Comparison of ENCODE assay signal across 8 cellular contexts in the genomic region with DNA sequence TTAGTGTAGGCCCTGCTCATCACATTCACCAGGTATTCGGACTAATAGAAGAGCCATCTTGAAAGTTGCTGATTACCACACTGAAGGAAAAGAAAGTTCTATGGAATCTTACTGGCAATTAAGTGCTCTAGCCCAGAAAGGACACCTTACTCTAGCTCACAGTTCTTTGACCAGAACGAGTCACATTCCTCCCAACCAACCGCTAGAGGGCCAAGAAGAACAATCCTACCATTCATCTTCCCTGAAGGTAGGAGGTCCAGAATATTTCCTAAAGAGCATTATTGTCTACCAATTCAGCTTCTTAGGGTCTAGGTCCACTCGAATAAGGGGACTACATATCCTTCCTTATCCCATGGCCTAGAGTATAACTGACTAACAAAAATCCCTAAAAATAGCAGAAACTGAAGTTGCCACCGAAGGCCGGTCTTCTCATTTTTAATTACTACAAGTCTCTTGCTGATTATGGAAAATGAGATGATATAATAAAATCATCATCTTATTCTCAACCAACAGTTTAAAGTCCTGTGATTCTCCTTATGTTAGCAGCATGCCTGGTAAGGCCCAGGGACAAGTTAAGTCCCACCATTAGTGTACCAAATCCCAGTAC. TPM values are rescaled to one million over a fixed set of nuclear protein-coding genes. Genes with fewer than 3 reads are reported as not detected.
A peak's percentile ranks its signal among the peaks of the same experiment; 100 is the strongest.
DNase-seq lines count a peak whose midpoint lies in the region; ATAC-seq and TF ChIP-seq lines count a peak whose summit lies in the region.

No MANE protein-coding gene starts in this region.

- no peaks in the 10 kb centered on the region for H3K36me3 ChIP-seq in Caco-2 (ENCODE audit: control insufficient read depth, insufficient read depth, low read length)

- H3K9me3 Mint-ChIP-seq in Caco-2 (ENCODE audit: unreplicated experiment): peaks cover 3% of the 10 kb centered on the region
- peaks cover 0 to 3% (median 0%) of the 10 kb centered on the region in 7 donors for H3K9me3 Mint-ChIP-seq in naive B cell

- CTCF ChIA-PET in Caco-2 (lab: Charles Lee): interaction anchor here (0.7 to 2.8 kb wide), 5 partner anchors 10 to 279 kb away, joined by 3 to 70 read pairs (median 7); a partner anchor contains a TSS

- no peaks in the 10 kb centered on the region for H3K4me1 ChIP-seq in Caco-2

- no TSS peak for BruUV-seq in Caco-2 (replicated peaks; lab: Mats Ljungman, UMichigan)

- DNase-seq in Caco-2 (peak; percentile 41 to 61), OCI-M1 (lab: John Stamatoyannopoulos, UW) (peak; percentile 70), epidermal melanocyte (ENCODE audit: insufficient read length, low spot score) (peak; percentile 66), naive B cell (peak; percentile 7)
- DNase-seq in activated effector memory CD4-positive, alpha-beta T cell treated with anti-CD3 and anti-CD28 coated beads, Interleukin-2, amount 50 U/mL, for 16 hours: no peak

- H3K9me3 ChIP-seq in Caco-2: no peaks in the 10 kb centered on the region

- no peak overlapping the region for H3K4me3 Mint-ChIP-seq in Caco-2 (ENCODE audit: unreplicated experiment)
- no peak overlapping the region for H3K4me3 Mint-ChIP-seq in naive B cell

- intact Hi-C loops in Caco-2 (cut with micrococcal nuclease; ENCODE audit: unreplicated experiment): loop anchor here (1.0 to 10.0 kb wide), 3 partner anchors 68 to 469 kb away; no protein-coding TSS in a partner anchor

- no peaks in the 10 kb centered on the region for H3K4me1 Mint-ChIP-seq in Caco-2 (ENCODE audit: low read depth, unreplicated experiment)
- no peaks in the 10 kb centered on the region for H3K4me1 Mint-ChIP-seq in naive B cell

- peak; percentile 82 for ATAC-seq in GM18907 (IDR thresholded peaks at IDR 0.05; ENCODE audit: unreplicated experiment)
- peak; percentile 73 for ATAC-seq in HG03108 (IDR thresholded peaks at IDR 0.05; ENCODE audit: unreplicated experiment)
- ATAC-seq in naive B cell (ENCODE audit: low read depth in 2 of 2): peak; percentile 38 to 58
- no peak for ATAC-seq in activated CD4-positive, CD25-positive, alpha-beta regulatory T cell treated with anti-CD3 and anti-CD28 coated beads, Interleukin-2, amount 50 U/mL, for 24 hours

- H3K36me3 Mint-ChIP-seq in Caco-2 (ENCODE audit: insufficient read depth, unreplicated experiment) (no peaks in the 10 kb centered on the region), naive B cell (peaks cover 0 to 2% of the 10 kb centered on the region in 2 donors)

- TF ChIP-seq CTCF in Caco-2 (IDR thresholded peaks at IDR 0.05; ENCODE audit: insufficient read depth in 1 of 2, low read depth in 1 of 2, low read length in 1 of 2, severe bottlenecking in 1 of 2, unreplicated experiment in 1 of 2): peak; percentile 84 to 86

- no peaks in the 10 kb centered on the region for H3K27me3 ChIP-seq in Caco-2 (replicated peaks; ENCODE audit: control insufficient read depth, insufficient read depth, low read length)

- H3K27ac Mint-ChIP-seq in Caco-2 (ENCODE audit: unreplicated experiment): no peak overlapping the region
- H3K27ac Mint-ChIP-seq in naive B cell: peak overlapping the region in 1 of 6 donors; percentile 0

- POLR2A ChIA-PET in Caco-2 (lab: Charles Lee): no interaction called here

- no peaks in the 10 kb centered on the region for H3K27me3 Mint-ChIP-seq in Caco-2 (ENCODE audit: insufficient read depth, unreplicated experiment)
- H3K27me3 Mint-ChIP-seq in naive B cell: peaks cover 0 to 14% (median 5%) of the 10 kb centered on the region in 3 donors

- H3K4me3 ChIP-seq in Caco-2 (ENCODE audit: low read depth, low read length): no peak overlapping the region

RNA-seq across cellular contexts. Expression of a gene that starts 2.7 kb away (rescaled TPM):
- total RNA-seq in Caco-2 (2022): 0.77 TPM in 1 of 2 replicates, not detected in the other
- polyA plus RNA-seq in naive B cell (ENCODE audit: low read depth in 6 of 6): 1 to 10 TPM in 5 of 6 donors, under 1 TPM in 1; 0.84 to 5.6 (median 1.7) TPM

Comparison
In these comparisons a context has a peak if more than half of its experiments do, and no peak if none do; other contexts are left out.
1. ATAC-seq: peak in GM18907 (single experiment), HG03108 (single experiment) and naive B cell (2 of 2); none in activated CD4-positive, CD25-positive, alpha-beta regulatory T cell treated with anti-CD3 and anti-CD28 coated beads, Interleukin-2, amount 50 U/mL, for 24 hours (0 of 2).